In genomic region chr6:16243664-16244063, GRCh38 we compare ENCODE assay signal across 15 cellular contexts. TPM values are rescaled to one million over a fixed set of nuclear protein-coding genes. Genes with fewer than 3 reads are reported as not detected.
DNase-seq lines count a peak whose midpoint lies in the region; ATAC-seq and TF ChIP-seq lines count a peak whose summit lies in the region.
"Had no signal": no experiment of that assay in that cellular context is flagged by ENCODE, and none has a peak within 500 bp of the region (broad histone marks: within the 10 kb centered on the region; RNA-seq: fewer than 3 reads in every experiment).

No MANE protein-coding gene starts in this region.

- no peak overlapping the region for H3K4ac ChIP-seq in neuronal stem cell (ENCODE audit: low read length)

- TF ChIP-seq CTCF in cardiac muscle cell (IDR thresholded peaks at IDR 0.05; ENCODE audit: low read depth, low read length) (no peak), brain (conservative IDR thresholded peaks at IDR 0.05) (no peak), endothelial cell (IDR thresholded peaks at IDR 0.05; ENCODE audit: unreplicated experiment) (no peak)

- H3K9ac ChIP-seq in neuronal stem cell (ENCODE audit: low read depth, low read length, poor library complexity) (no peak overlapping the region), stomach smooth muscle (ENCODE audit: low read length in 2 of 2) (no peak overlapping the region)

- peak overlapping the region; percentile 36 for H2AK5ac ChIP-seq in neuronal stem cell (ENCODE audit: low read depth, low read length)

- H3K4me3 ChIP-seq in cardiac muscle cell (no peak overlapping the region), neuronal stem cell (ENCODE audit: low read length in 2 of 2) (no peak overlapping the region), stomach smooth muscle (ENCODE audit: low read length in 2 of 2) (peak overlapping the region in 1 of 2 donors; percentile 35)
- H3K4me3 ChIP-seq: Peyer's patch had no signal

- no peak overlapping the region for H2AFZ ChIP-seq in neuronal stem cell (ENCODE audit: low read length)

- H3K9me3 Mint-ChIP-seq in brain (peaks cover 0 to 6% (median 3%) of the 10 kb centered on the region in 5 experiments), endothelial cell (ENCODE audit: unreplicated experiment) (no peaks in the 10 kb centered on the region)
- H3K9me3 Mint-ChIP-seq: HFFc6 had no signal

- intact Hi-C loops in cardiac septum (cut with DNase I) = loop anchor here (5.0 to 10.0 kb wide), 2 partner anchors 74 to 521 kb away; partner anchors contain the start of gene ATXN1

- H3K36me3 ChIP-seq in cardiac muscle cell (no peaks in the 10 kb centered on the region), neuronal stem cell (replicated peaks in 1 of 2; ENCODE audit: control insufficient read depth in 2 of 2, insufficient read depth in 2 of 2, low read length in 2 of 2) (no peaks in the 10 kb centered on the region), stomach smooth muscle (ENCODE audit: control insufficient read depth in 2 of 2, insufficient read depth in 2 of 2, low read length in 2 of 2) (peaks cover 8 to 10% of the 10 kb centered on the region in 2 donors)
- H3K36me3 ChIP-seq: Peyer's patch had no signal

- H4K91ac ChIP-seq in neuronal stem cell (ENCODE audit: low read depth, low read length, poor library complexity) = no peak overlapping the region

- peak overlapping the region; percentile 5 for H3K18ac ChIP-seq in neuronal stem cell (ENCODE audit: low read length)

- no peak overlapping the region for H4K8ac ChIP-seq in neuronal stem cell (ENCODE audit: low read depth, low read length)

- H3K79me1 ChIP-seq in neuronal stem cell (ENCODE audit: low read depth, low read length) = no peaks in the 10 kb centered on the region

- H3K27ac ChIP-seq in cardiac muscle cell (peak overlapping the region; percentile 32), neuronal stem cell (replicated peaks; ENCODE audit: low read length) (no peak overlapping the region), stomach smooth muscle (ENCODE audit: low read length) (peak overlapping the region; percentile 46)
- H3K27ac ChIP-seq: C4-2B had no signal

- ATAC-seq in GM21825 (IDR thresholded peaks at IDR 0.05; ENCODE audit: unreplicated experiment) = no peak
- ATAC-seq in HG03469 (IDR thresholded peaks at IDR 0.05; ENCODE audit: unreplicated experiment) = no peak

- H3K4me3 Mint-ChIP-seq in brain (peak overlapping the region in 2 of 5 experiments; percentile 46 to 50), endothelial cell (ENCODE audit: unreplicated experiment) (no peak overlapping the region)
- H3K4me3 Mint-ChIP-seq: HFFc6 had no signal

- H2BK12ac ChIP-seq in neuronal stem cell (ENCODE audit: low read length) = no peak overlapping the region

- WGBS in neuronal stem cell (ENCODE audit: extremely low coverage in 2 of 2, insufficient read length in 2 of 2, insufficient replicate concordance in 1 of 2), 2 donors = no CpG with 5 or more reads among the region's 5 CpGs

- H3K27me3 Mint-ChIP-seq in brain (peaks cover 25% of the 10 kb centered on the region), endothelial cell (ENCODE audit: unreplicated experiment) (peaks cover 7% of the 10 kb centered on the region)

- no peak overlapping the region for H3K23ac ChIP-seq in neuronal stem cell (ENCODE audit: low read depth, low read length, poor library complexity)

- no peak overlapping the region for H2BK5ac ChIP-seq in neuronal stem cell (ENCODE audit: low read length)

- H3K27me3 ChIP-seq in cardiac muscle cell (no peaks in the 10 kb centered on the region), neuronal stem cell (ENCODE audit: control insufficient read depth in 3 of 3, insufficient read depth in 3 of 3, low read depth in 1 of 3, low read length in 3 of 3) (peaks cover 5 to 68% (median 15%) of the 10 kb centered on the region in 3 experiments), stomach smooth muscle (ENCODE audit: control insufficient read depth in 1 of 2, insufficient read depth in 2 of 2, low read length in 2 of 2) (no peaks in the 10 kb centered on the region)
- H3K27me3 ChIP-seq: Peyer's patch had no signal

- H3K4me1 ChIP-seq in cardiac muscle cell (ENCODE audit: low read depth) = peaks cover 16% of the 10 kb centered on the region
- H3K4me1 ChIP-seq in neuronal stem cell (ENCODE audit: control insufficient read depth in 2 of 2, insufficient read depth in 1 of 2, low read depth in 1 of 2, low read length in 2 of 2) = peaks cover 5 to 15% of the 10 kb centered on the region in 2 donors
- peaks cover 54% of the 10 kb centered on the region for H3K4me1 ChIP-seq in stomach smooth muscle (ENCODE audit: control insufficient read depth, insufficient read depth, low read length)
- H3K4me1 ChIP-seq: Peyer's patch had no signal

- no peak overlapping the region for H3K14ac ChIP-seq in neuronal stem cell (ENCODE audit: low read length)

- H3K27ac Mint-ChIP-seq in brain = peak overlapping the region in 3 of 5 experiments; percentile 29 to 93 (median 63)
- no peak overlapping the region for H3K27ac Mint-ChIP-seq in endothelial cell (ENCODE audit: unreplicated experiment)

- peaks cover 71% of the 10 kb centered on the region for H3K4me1 Mint-ChIP-seq in brain
- H3K4me1 Mint-ChIP-seq in endothelial cell (ENCODE audit: unreplicated experiment) = peaks cover 8% of the 10 kb centered on the region

- no peak overlapping the region for H3K4me2 ChIP-seq in neuronal stem cell (ENCODE audit: insufficient read depth, low read length, poor library complexity, severe bottlenecking)

- H2BK120ac ChIP-seq in neuronal stem cell (ENCODE audit: low read depth, low read length) = no peak overlapping the region

- no peaks in the 10 kb centered on the region for H3K36me3 Mint-ChIP-seq in brain
- H3K36me3 Mint-ChIP-seq in endothelial cell (ENCODE audit: low read depth, unreplicated experiment) = no peaks in the 10 kb centered on the region

- H3K9me3 ChIP-seq in cardiac muscle cell (ENCODE audit: low read depth) = no peaks in the 10 kb centered on the region
- H3K9me3 ChIP-seq in neuronal stem cell (replicated peaks in 1 of 2; ENCODE audit: control insufficient read depth in 2 of 2, insufficient read depth in 1 of 2, low read depth in 1 of 2, low read length in 2 of 2) = no peaks in the 10 kb centered on the region
- H3K9me3 ChIP-seq in stomach smooth muscle (ENCODE audit: control insufficient read depth in 2 of 2, low read length in 2 of 2) = no peaks in the 10 kb centered on the region
- H3K9me3 ChIP-seq: Peyer's patch had no signal

- peak overlapping the region; percentile 25 for H2BK15ac ChIP-seq in neuronal stem cell (ENCODE audit: low read length)

- DNase-seq in cardiac muscle cell (ENCODE audit: low read depth in 1 of 2, low spot score in 1 of 2) = no peak
- DNase-seq in cardiac septum (ENCODE audit: low spot score) = no peak
- DNase-seq in neuronal stem cell (ENCODE audit: low spot score) = no peak
- no peak for DNase-seq in endothelial cell (ENCODE audit: low spot score)
- DNase-seq: COR-L47, Karpas-422, NCI-H1105 treated with DMSO at 0.1 percent for 48 hours, NCI-H187, Peyer's patch had no signal

RNA-seq across cellular contexts. Expression of gene GMPR, which starts 5.3 kb away (rescaled TPM):
- total RNA-seq in cardiac muscle cell = 8.8 and 9.4 TPM in 2 replicates
- polyA plus RNA-seq in cardiac muscle cell = 29.6 and 32.0 TPM in 2 replicates
- total RNA-seq in cardiac septum = 71.0 TPM
- 28.9 TPM for polyA plus RNA-seq in brain (ENCODE audit: insufficient read depth, low read depth, low replicate concordance)
- polyA plus RNA-seq in neuronal stem cell (2013, experiment 1 of 2) = 0.20 TPM
- 0.54 TPM for polyA plus RNA-seq in neuronal stem cell (2013, experiment 2 of 2)
- 1.8 TPM for total RNA-seq in endothelial cell (ENCODE audit: unreplicated experiment)
